ENCODE assay signal across 18 cellular contexts in the genomic region with DNA sequence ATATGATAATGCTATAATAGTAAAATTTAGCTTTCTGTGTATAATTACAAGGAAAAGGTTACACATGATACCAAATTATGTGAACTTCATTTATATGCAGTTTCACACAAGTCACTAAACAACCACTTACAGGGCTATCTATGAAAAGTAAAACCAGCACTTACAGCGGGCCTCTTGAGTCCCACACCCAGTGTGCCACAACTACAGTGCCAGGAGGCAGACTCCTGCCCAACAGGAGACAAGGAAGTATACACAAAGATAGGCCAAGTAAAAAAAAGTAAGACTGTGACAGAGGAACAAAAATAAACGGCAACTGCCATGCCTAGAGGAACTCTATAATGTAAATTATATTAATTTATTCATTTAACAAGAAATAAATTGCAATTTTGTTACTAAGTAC. TPM values are rescaled to one million over a fixed set of nuclear protein-coding genes. Genes with fewer than 3 reads are reported as not detected.
DNase-seq lines count a peak whose midpoint lies in the region; ATAC-seq and TF ChIP-seq lines count a peak whose summit lies in the region.
"Had no signal": no experiment of that assay in that cellular context is flagged by ENCODE, and none has a peak within 500 bp of the region (broad histone marks: within the 10 kb centered on the region; RNA-seq: fewer than 3 reads in every experiment).

No MANE protein-coding gene starts in this region.

- no peaks in the 10 kb centered on the region for H3K27me3 Mint-ChIP-seq in stimulated activated naive CD8-positive, alpha-beta T cell treated with anti-CD3 and anti-CD28 coated beads, Interleukin-15, Interleukin-2, amounts not matched to agents 100 ng/mL and 50 ng/mL, for 24 hours
- H3K27me3 Mint-ChIP-seq in stimulated activated naive CD8-positive, alpha-beta T cell treated with anti-CD3 and anti-CD28 coated beads, Interleukin-15, amount 100 ng/mL, for 72 hours: no peaks in the 10 kb centered on the region
- no peaks in the 10 kb centered on the region for H3K27me3 Mint-ChIP-seq in progenitor cell of endocrine pancreas

- TF ChIP-seq CTCF in left lung (IDR thresholded peaks at IDR 0.05) (no peak), progenitor cell of endocrine pancreas (IDR thresholded peaks at IDR 0.05; ENCODE audit: unreplicated experiment) (no peak)

- H3K4me1 ChIP-seq in left lung: no peaks in the 10 kb centered on the region
- H3K4me1 ChIP-seq: BE2C had no signal

- H3K9me3 Mint-ChIP-seq in stimulated activated naive CD8-positive, alpha-beta T cell treated with anti-CD3 and anti-CD28 coated beads, Interleukin-15, Interleukin-2, amounts not matched to agents 100 ng/mL and 50 ng/mL, for 24 hours: no peaks in the 10 kb centered on the region
- no peaks in the 10 kb centered on the region for H3K9me3 Mint-ChIP-seq in stimulated activated naive CD8-positive, alpha-beta T cell treated with anti-CD3 and anti-CD28 coated beads, Interleukin-15, amount 100 ng/mL, for 72 hours
- H3K9me3 Mint-ChIP-seq in progenitor cell of endocrine pancreas (ENCODE audit: low read depth): no peaks in the 10 kb centered on the region
- H3K9me3 Mint-ChIP-seq: CD8-positive, alpha-beta T cell; HFFc6 had no signal

- no peaks in the 10 kb centered on the region for H3K27me3 ChIP-seq in left lung
- H3K27me3 ChIP-seq: BE2C had no signal

- H3K36me3 Mint-ChIP-seq in stimulated activated naive CD8-positive, alpha-beta T cell treated with anti-CD3 and anti-CD28 coated beads, Interleukin-15, Interleukin-2, amounts not matched to agents 100 ng/mL and 50 ng/mL, for 24 hours (ENCODE audit: low read depth): peaks cover 53% of the 10 kb centered on the region
- H3K36me3 Mint-ChIP-seq in progenitor cell of endocrine pancreas (ENCODE audit: insufficient read depth): peaks cover 27% of the 10 kb centered on the region

- H3K4me3 Mint-ChIP-seq in stimulated activated naive CD8-positive, alpha-beta T cell treated with anti-CD3 and anti-CD28 coated beads, Interleukin-15, Interleukin-2, amounts not matched to agents 100 ng/mL and 50 ng/mL, for 24 hours: no peak overlapping the region
- H3K4me3 Mint-ChIP-seq in stimulated activated naive CD8-positive, alpha-beta T cell treated with anti-CD3 and anti-CD28 coated beads, Interleukin-15, amount 100 ng/mL, for 72 hours: no peak overlapping the region
- H3K4me3 Mint-ChIP-seq in progenitor cell of endocrine pancreas (ENCODE audit: low read depth): no peak overlapping the region
- H3K4me3 Mint-ChIP-seq: CD8-positive, alpha-beta T cell had no signal

- peak overlapping the region; percentile 28 for H3K27ac Mint-ChIP-seq in stimulated activated naive CD8-positive, alpha-beta T cell treated with anti-CD3 and anti-CD28 coated beads, Interleukin-15, Interleukin-2, amounts not matched to agents 100 ng/mL and 50 ng/mL, for 24 hours
- no peak overlapping the region for H3K27ac Mint-ChIP-seq in stimulated activated naive CD8-positive, alpha-beta T cell treated with anti-CD3 and anti-CD28 coated beads, Interleukin-15, amount 100 ng/mL, for 72 hours
- peak overlapping the region; percentile 49 for H3K27ac Mint-ChIP-seq in progenitor cell of endocrine pancreas
- H3K27ac Mint-ChIP-seq: CD8-positive, alpha-beta T cell had no signal

- H3K9me3 ChIP-seq in left lung: no peaks in the 10 kb centered on the region
- H3K9me3 ChIP-seq: A549, BE2C had no signal

- no peak overlapping the region for H3K4me3 ChIP-seq in left lung
- H3K4me3 ChIP-seq: A549 had no signal

- intact Hi-C loops in left lung (cut with DNase I): no loop called here

- H3K4me1 Mint-ChIP-seq in stimulated activated naive CD8-positive, alpha-beta T cell treated with anti-CD3 and anti-CD28 coated beads, Interleukin-15, Interleukin-2, amounts not matched to agents 100 ng/mL and 50 ng/mL, for 24 hours (ENCODE audit: low read depth): no peaks in the 10 kb centered on the region
- no peaks in the 10 kb centered on the region for H3K4me1 Mint-ChIP-seq in stimulated activated naive CD8-positive, alpha-beta T cell treated with anti-CD3 and anti-CD28 coated beads, Interleukin-15, amount 100 ng/mL, for 72 hours
- no peaks in the 10 kb centered on the region for H3K4me1 Mint-ChIP-seq in progenitor cell of endocrine pancreas (ENCODE audit: low read depth)

- no peak overlapping the region for H3K27ac ChIP-seq in left lung
- H3K27ac ChIP-seq: A549, C4-2B, HL-60 had no signal

- H3K36me3 ChIP-seq in left lung: peaks cover 0 to 40% of the 10 kb centered on the region in 2 donors
- H3K36me3 ChIP-seq: BE2C had no signal

- DNase-seq in stimulated activated naive CD8-positive, alpha-beta T cell treated with anti-CD3 and anti-CD28 coated beads, Interleukin-15, amount 100 ng/mL, for 72 hours: no peak
- DNase-seq in left lung: peak in 1 of 2 donors; percentile 50
- DNase-seq in progenitor cell of endocrine pancreas (ENCODE audit: low spot score, unreplicated experiment): no peak
- no peak for DNase-seq in NCI-H2196 treated with DMSO at 0.1 percent for 48 hours (lab: John Stamatoyannopoulos, UW; ENCODE audit: unreplicated experiment)
- no peak for DNase-seq in GDM1 (lab: John Stamatoyannopoulos, UW)
- DNase-seq: BE2C; CD8-positive, alpha-beta T cell; COR-L47; DMS153; DMS79 treated with DMSO at 0.1 percent for 48 hours; EL; HCEC 1CT; HFFc6 had no signal

- no peak for ATAC-seq in stimulated activated naive CD8-positive, alpha-beta T cell treated with anti-CD3 and anti-CD28 coated beads, Interleukin-15, amount 100 ng/mL, for 72 hours
- ATAC-seq in left lung (peak; percentile 94), GM18868 (IDR thresholded peaks at IDR 0.05; ENCODE audit: unreplicated experiment) (no peak)
- ATAC-seq: CD8-positive, alpha-beta T cell had no signal

RNA-seq across cellular contexts. Expression of a gene that starts 53.4 kb away (rescaled TPM):
- total RNA-seq in left lung (1 to 10 TPM; 1.5 to 4.2 TPM), progenitor cell of endocrine pancreas (2.3 and 3.3 TPM in 2 replicates)

Comparison
In these comparisons a context has a peak if more than half of its experiments do, and no peak if none do; other contexts are left out.
1. H3K27ac Mint-ChIP-seq: peak in stimulated activated naive CD8-positive, alpha-beta T cell treated with anti-CD3 and anti-CD28 coated beads, Interleukin-15, Interleukin-2, amounts not matched to agents 100 ng/mL and 50 ng/mL, for 24 hours (single experiment) and progenitor cell of endocrine pancreas (single experiment); none in stimulated activated naive CD8-positive, alpha-beta T cell treated with anti-CD3 and anti-CD28 coated beads, Interleukin-15, amount 100 ng/mL, for 72 hours (0 of 2).